15 cellular contexts compared by ENCODE assay signal in the genomic region with DNA sequence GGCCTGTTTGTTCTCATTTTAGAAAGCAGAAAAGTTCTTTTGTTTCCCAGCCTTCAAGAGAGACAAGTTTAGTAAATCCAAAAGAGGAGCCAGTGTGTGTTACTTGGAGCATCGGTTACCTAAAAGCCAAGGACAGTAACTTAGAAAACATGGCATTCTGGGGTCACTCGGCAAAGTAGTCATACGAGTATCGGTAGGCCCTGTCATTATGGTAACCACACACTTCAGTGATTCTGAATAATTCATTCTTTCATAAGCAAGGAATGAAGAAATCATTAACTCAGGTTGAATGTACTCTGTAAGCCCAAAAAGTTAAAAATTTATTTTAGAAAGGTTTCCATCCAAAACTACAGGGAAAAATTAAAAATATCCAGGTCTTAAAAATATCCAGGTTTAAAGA. TPM values are rescaled to one million over a fixed set of nuclear protein-coding genes. Genes with fewer than 3 reads are reported as not detected.
DNase-seq lines count a peak whose midpoint lies in the region; ATAC-seq, FAIRE-seq and TF ChIP-seq lines count a peak whose summit lies in the region.
"Had no signal": no experiment of that assay in that cellular context is flagged by ENCODE, and none has a peak within 500 bp of the region (broad histone marks: within the 10 kb centered on the region; RNA-seq: fewer than 3 reads in every experiment).

No MANE protein-coding gene starts in this region.

- H3K36me3 ChIP-seq in uterus: no peaks in the 10 kb centered on the region
- H3K36me3 ChIP-seq: HAP-1 had no signal

- no peaks in the 10 kb centered on the region for H3K4me1 ChIP-seq in uterus

- peak overlapping the region; percentile 43 to 68 for H3K27ac ChIP-seq in uterus

- H3K4me3 ChIP-seq in uterus: no peak overlapping the region
- H3K4me3 ChIP-seq: HAP-1 had no signal

- H3K9me3 ChIP-seq in uterus: no peaks in the 10 kb centered on the region
- H3K9me3 ChIP-seq: HAP-1 had no signal

- no peaks in the 10 kb centered on the region for H3K27me3 ChIP-seq in uterus

- no peak for TF ChIP-seq CTCF in uterus (IDR thresholded peaks at IDR 0.05)

- ATAC-seq in GM18909 (IDR thresholded peaks at IDR 0.05; ENCODE audit: poor library complexity, unreplicated experiment): peak; percentile 55
- no peak for ATAC-seq in GM21381 (IDR thresholded peaks at IDR 0.05; ENCODE audit: unreplicated experiment)

- no peak for TF ChIP-seq POLR2A in uterus (IDR thresholded peaks at IDR 0.05)

- DNase-seq in RCC 7860 (ENCODE audit: low spot score) (peak; percentile 86), kidney glomerular epithelial cell (lab: John Stamatoyannopoulos, UW) (peak; percentile 86), uterus (no peak), COLO829 (ENCODE audit: low spot score) (no peak), KG1 (lab: John Stamatoyannopoulos, UW) (no peak)
- DNase-seq: CD4-positive, CD25-positive, alpha-beta regulatory T cell; DMS 273 treated with DMSO at 0.1 percent for 48 hours; NCI-H1105 treated with DMSO at 0.1 percent for 48 hours; NCI-H187; NCI-H446 treated with DMSO at 0.1 percent for 48 hours; NCI-H774; SHP77 treated with DMSO at 0.1 percent for 48 hours had no signal

- intact Hi-C loops in uterus (cut with DNase I; ENCODE audit: low total_unique reads): no loop called here

- peak; percentile 92 for FAIRE-seq in RCC 7860 (lab: Jason Lieb, UNC)

RNA-seq across cellular contexts. Expression of a gene that starts 34.0 kb away (rescaled TPM):
- 10 to 100 TPM in 2 of 4 donors, 1 to 10 TPM in 2; 7.6 to 29.6 (median 12.4) TPM for total RNA-seq in uterus

Comparison
In these comparisons a context has a peak if more than half of its experiments do, and no peak if none do; other contexts are left out.
1. DNase-seq: peak in RCC 7860 (single experiment) and kidney glomerular epithelial cell (single experiment); none in uterus (0 of 2), COLO829 (single experiment) and KG1 (single experiment).